ENCODE assay signal across 8 cellular contexts in genomic region chr20:37315293-37316110, GRCh38. TPM values are rescaled to one million over a fixed set of nuclear protein-coding genes. Genes with fewer than 3 reads are reported as not detected.
DNase-seq lines count a peak whose midpoint lies in the region; ATAC-seq and TF ChIP-seq lines count a peak whose summit lies in the region.

No MANE protein-coding gene starts in this region.

- peak overlapping the region; percentile 57 to 79 for H3K27ac ChIP-seq in left lung
- peak overlapping the region; percentile 80 to 93 (median 88) for H3K27ac ChIP-seq in tibial nerve

- TF ChIP-seq EP300 in tibial nerve (IDR thresholded peaks at IDR 0.05): peak in 1 of 2 donors; percentile 55

- no peaks in the 10 kb centered on the region for H3K27me3 ChIP-seq in left lung
- no peaks in the 10 kb centered on the region for H3K27me3 ChIP-seq in tibial nerve

- no peak for TF ChIP-seq POLR2A in tibial nerve (IDR thresholded peaks at IDR 0.05)

- H3K9me3 ChIP-seq in left lung (no peaks in the 10 kb centered on the region), tibial nerve (no peaks in the 10 kb centered on the region)

- 47 to 56% methylated on average over 18 of the region's 18 CpGs for WGBS in tibial nerve, 2 donors

- H3K4me1 ChIP-seq in left lung (peaks cover 24 to 33% of the 10 kb centered on the region in 2 donors), tibial nerve (peaks cover 5 to 58% (median 32%) of the 10 kb centered on the region in 4 donors)

- ATAC-seq in GM18861 (IDR thresholded peaks at IDR 0.05; ENCODE audit: unreplicated experiment): peak; percentile 39
- peak; percentile 44 for ATAC-seq in HG02885 (IDR thresholded peaks at IDR 0.05; ENCODE audit: poor library complexity, unreplicated experiment)
- ATAC-seq in left lung: peak; percentile 72

- TF ChIP-seq CTCF in left lung (IDR thresholded peaks at IDR 0.05): no peak
- TF ChIP-seq CTCF in tibial nerve (IDR thresholded peaks at IDR 0.05): no peak

- DNase-seq in amniotic epithelial cell (ENCODE audit: low read depth) (peak; percentile 82), left lung (peak in 1 of 2 donors; percentile 56), tibial nerve (ENCODE audit: low spot score in 2 of 2) (peak; percentile 56 to 67), NCI-H146 (lab: John Stamatoyannopoulos, UW) (no peak), amygdala (lab: John Stamatoyannopoulos, UW) (no peak), DMS114 treated with DMSO at 0.1 percent for 48 hours (lab: John Stamatoyannopoulos, UW; ENCODE audit: unreplicated experiment) (no peak)

- intact Hi-C loops in left lung (cut with DNase I): no loop called here

- H3K36me3 ChIP-seq in left lung: peaks cover 0 to 46% of the 10 kb centered on the region in 2 donors
- peaks cover 0 to 36% (median 0%) of the 10 kb centered on the region in 3 donors for H3K36me3 ChIP-seq in tibial nerve

- H3K4me3 ChIP-seq in left lung: no peak overlapping the region
- H3K4me3 ChIP-seq in tibial nerve: peak overlapping the region in 1 of 4 donors; percentile 6

RNA-seq across cellular contexts. Expression of gene MANBAL, which starts 26.0 kb away (rescaled TPM):
- total RNA-seq in left lung: 10 to 100 TPM; 30.6 to 34.6 TPM
- total RNA-seq in tibial nerve: 10 to 100 TPM; 23.9 to 42.6 (median 31.0) TPM

RNA-seq across cellular contexts. Expression of gene SRC, which starts 30.4 kb away (rescaled TPM):
- total RNA-seq in left lung (10 to 100 TPM; 37.4 to 53.5 TPM), tibial nerve (10 to 100 TPM; 23.4 to 36.9 (median 29.0) TPM)

RNA-seq across cellular contexts. Expression of gene GHRH, which starts 53.9 kb away (rescaled TPM):
- not detected for total RNA-seq in left lung
- not detected for total RNA-seq in tibial nerve

Comparison
In these comparisons a context has a peak if more than half of its experiments do, and no peak if none do; other contexts are left out.
1. DNase-seq: peak in amniotic epithelial cell (single experiment) and tibial nerve (2 of 2); none in NCI-H146 (single experiment), amygdala (0 of 56) and DMS114 treated with DMSO at 0.1 percent for 48 hours (single experiment).
2. Peak in every context shown above with its lines, with median percentiles within 50 percentile points of each other: ATAC-seq.